8 cellular contexts compared by ENCODE assay signal in genomic region chr14:60164717-60165546, GRCh38. TPM values are rescaled to one million over a fixed set of nuclear protein-coding genes. Genes with fewer than 3 reads are reported as not detected.
DNase-seq lines count a peak whose midpoint lies in the region; ATAC-seq and TF ChIP-seq lines count a peak whose summit lies in the region.

Gene DHRS7 (minus strand): TSS chr14:60165398. CDS start chr14:60165309, 89 bp downstream.

- peaks cover 39% of the 10 kb centered on the region for H3K4me1 Mint-ChIP-seq in activated naive CD4-positive, alpha-beta T cell treated with anti-CD3 and anti-CD28 coated beads for 36 hours (ENCODE audit: low read depth)

- H3K79me2 ChIP-seq in KMS-11 (ENCODE audit: insufficient read depth, low read depth): no peaks in the 10 kb centered on the region

- peak; percentile 84 for DNase-seq in ELF-1 (ENCODE audit: low read depth, low spot score)
- DNase-seq in SK-MEL-5 (ENCODE audit: low read depth, low spot score): peak; percentile 69
- DNase-seq in activated naive CD4-positive, alpha-beta T cell treated with anti-CD3 and anti-CD28 coated beads for 36 hours: peak; percentile 65
- DNase-seq in globus pallidus (ENCODE audit: low spot score): peak; percentile 87
- DNase-seq in omental fat pad (ENCODE audit: low spot score): no peak
- peak; percentile 85 for DNase-seq in testis

- no peaks in the 10 kb centered on the region for H3K9me3 ChIP-seq in testis

- no peaks in the 10 kb centered on the region for H3K9me3 Mint-ChIP-seq in activated naive CD4-positive, alpha-beta T cell treated with anti-CD3 and anti-CD28 coated beads for 36 hours

- H3K36me3 ChIP-seq in KMS-11 (ENCODE audit: insufficient read depth): no peaks in the 10 kb centered on the region
- no peaks in the 10 kb centered on the region for H3K36me3 ChIP-seq in testis (ENCODE audit: low read depth, missing control alignments)

- H3K4me3 ChIP-seq in KMS-11 (IDR thresholded peaks at IDR 0.05; ENCODE audit: insufficient read depth, low read depth, low read length): no peak within 1 kb of the TSS
- peak within 1 kb of the TSS; percentile 76 for H3K4me3 ChIP-seq in testis

- no peaks in the 10 kb centered on the region for H3K27me3 Mint-ChIP-seq in activated naive CD4-positive, alpha-beta T cell treated with anti-CD3 and anti-CD28 coated beads for 36 hours (ENCODE audit: low read depth)

- H4K20me1 ChIP-seq in KMS-11 (ENCODE audit: insufficient read depth): no peaks in the 10 kb centered on the region

- in situ Hi-C loops in SK-MEL-5 (cut with HindIII; ENCODE audit: low pct_unique_long_range_greater_than_20kb, low sequenced_read_pairs): no loop called here

- peak within 1 kb of the TSS; percentile 96 for H3K27ac Mint-ChIP-seq in activated naive CD4-positive, alpha-beta T cell treated with anti-CD3 and anti-CD28 coated beads for 36 hours

- WGBS in testis, 2 donors: 0% methylated on average over 16 to 67 of the region's 68 CpGs

- TF ChIP-seq CTCF in KMS-11 (conservative IDR thresholded peaks at IDR 0.05; ENCODE audit: low read depth, low read length): no peak
- TF ChIP-seq CTCF in omental fat pad (IDR thresholded peaks at IDR 0.05): no peak
- TF ChIP-seq CTCF in testis (IDR thresholded peaks at IDR 0.05): peak; percentile 37 to 48 (median 37)

- H3K27ac ChIP-seq in KMS-11 (peak within 1 kb of the TSS; percentile 70), testis (peak within 1 kb of the TSS; percentile 82 to 92)

- peaks cover 5% of the 10 kb centered on the region for H3K36me3 Mint-ChIP-seq in activated naive CD4-positive, alpha-beta T cell treated with anti-CD3 and anti-CD28 coated beads for 36 hours (ENCODE audit: low read depth)

- H3K4me3 Mint-ChIP-seq in activated naive CD4-positive, alpha-beta T cell treated with anti-CD3 and anti-CD28 coated beads for 36 hours: peak within 1 kb of the TSS; percentile 89

- H3K27me3 ChIP-seq in KMS-11 (ENCODE audit: insufficient read depth, low read depth) (no peaks in the 10 kb centered on the region), testis (no peaks in the 10 kb centered on the region)

- peak within 1 kb of the TSS; percentile 52; the same call in 1 of the 2 replicates for H3K9ac ChIP-seq in KMS-11

- intact Hi-C loops in activated naive CD4-positive, alpha-beta T cell treated with anti-CD3 and anti-CD28 coated beads for 36 hours (cut with micrococcal nuclease): loop anchor here (1.0 to 5.0 kb wide), 8 partner anchors 13 to 683 kb away; partner anchors contain the start of genes JKAMP, L3HYPDH and PCNX4
- intact Hi-C loops in testis (cut with DNase I; ENCODE audit: low total_unique reads): no loop called here

- TF ChIP-seq POLR2A in testis (IDR thresholded peaks at IDR 0.05): no peak

- CTCF ChIA-PET in activated naive CD4-positive, alpha-beta T cell treated with anti-CD3 and anti-CD28 coated beads for 36 hours (lab: Charles Lee): interaction anchor here (0.6 to 3.2 kb wide), 14 partner anchors 18 to 201 kb away, joined by 3 to 31 read pairs (median 4); partner anchors contain the start of gene PPM1A

- H2AFZ ChIP-seq in KMS-11 (ENCODE audit: low read depth): peak within 1 kb of the TSS; percentile 87

- ATAC-seq in GM21737 (IDR thresholded peaks at IDR 0.05; ENCODE audit: unreplicated experiment) (peak; percentile 93), omental fat pad (ENCODE audit: low FRiP score) (peak; percentile 98)

- H3K4me1 ChIP-seq in KMS-11 (ENCODE audit: low read depth, poor library complexity, severe bottlenecking) (peaks cover 32% of the 10 kb centered on the region), testis (peaks cover 12% of the 10 kb centered on the region)

- peak within 1 kb of the TSS; percentile 96 for H3K4me2 ChIP-seq in KMS-11

RNA-seq across cellular contexts. Expression of gene DHRS7, which starts in this region (rescaled TPM):
- total RNA-seq in SK-MEL-5 (2014; rRNA removed; shearing (Covaris generic)): 103 and 110 TPM in 2 replicates
- polyA plus RNA-seq in SK-MEL-5 (2015; cell fraction: cytosol; rRNA removed): 80.0 and 104 TPM in 2 replicates
- polyA plus RNA-seq in SK-MEL-5 (2015; cell fraction: nucleus; rRNA removed): 9.2 and 11.8 TPM in 2 replicates
- total RNA-seq in activated naive CD4-positive, alpha-beta T cell treated with anti-CD3 and anti-CD28 coated beads for 36 hours: 10 to 100 TPM; 40.5 to 43.4 TPM
- total RNA-seq in omental fat pad (10 to 100 TPM; 56.0 to 82.9 (median 68.4) TPM), testis (10 to 100 TPM; 14.6 to 20.9 TPM)
- polyA plus RNA-seq in testis (ENCODE audit: insufficient read depth, low read depth, low replicate concordance): 22.9 TPM

Comparison
In these comparisons a context has a peak if more than half of its experiments do, and no peak if none do; other contexts are left out.
1. CTCF ChIP-seq: peak in testis (3 of 3); none in KMS-11 (single experiment) and omental fat pad (0 of 3).